In the genomic region with DNA sequence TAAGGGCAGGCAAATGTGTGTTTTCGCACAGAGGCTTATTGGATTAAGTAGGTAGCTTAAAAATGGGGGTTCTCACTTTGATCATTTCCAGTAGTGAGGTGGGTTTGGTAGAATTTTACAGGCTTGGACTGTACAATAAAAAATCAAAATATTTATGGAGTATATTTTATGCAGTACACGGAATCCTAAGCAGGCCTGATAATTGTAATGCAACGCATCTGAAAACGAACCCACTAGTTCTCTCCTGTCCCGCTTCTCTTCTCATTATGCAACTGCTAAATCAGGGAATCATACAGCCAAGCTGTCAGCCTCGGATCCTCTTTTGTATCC, we compare ENCODE assay signal across 8 cellular contexts. TPM values are rescaled to one million over a fixed set of nuclear protein-coding genes. Genes with fewer than 3 reads are reported as not detected.
DNase-seq lines count a peak whose midpoint lies in the region; ATAC-seq and TF ChIP-seq lines count a peak whose summit lies in the region.

No MANE protein-coding gene starts in this region.

- peaks cover 14% of the 10 kb centered on the region for H3K4me1 ChIP-seq in effector memory CD4-positive, alpha-beta T cell (ENCODE audit: control insufficient read depth, insufficient read depth, low read length, poor library complexity, severe bottlenecking)
- no peaks in the 10 kb centered on the region for H3K4me1 ChIP-seq in aorta (ENCODE audit: control insufficient read depth in 1 of 2, insufficient read depth in 2 of 2, low read length in 2 of 2)

- intact Hi-C loops in aorta (cut with DNase I): no loop called here

- H3K4me3 Mint-ChIP-seq in progenitor cell of endocrine pancreas (ENCODE audit: low read depth): peak overlapping the region; percentile 93

- H3K36me3 Mint-ChIP-seq in progenitor cell of endocrine pancreas (ENCODE audit: insufficient read depth): no peaks in the 10 kb centered on the region

- peak; percentile 0 for ATAC-seq in GM19328 (IDR thresholded peaks at IDR 0.05; ENCODE audit: unreplicated experiment)
- no peak for ATAC-seq in HG02642 (IDR thresholded peaks at IDR 0.05; ENCODE audit: poor library complexity, unreplicated experiment)
- ATAC-seq in aorta (ENCODE audit: low FRiP score): no peak

- peak overlapping the region; percentile 78 for H3K27ac ChIP-seq in effector memory CD4-positive, alpha-beta T cell (ENCODE audit: insufficient read depth, low read length, poor library complexity, severe bottlenecking)
- H3K27ac ChIP-seq in aorta (ENCODE audit: low read depth in 1 of 2, low read length in 2 of 2): peak overlapping the region in 1 of 2 donors; percentile 12

- peak overlapping the region; percentile 80 for H3K4me3 ChIP-seq in effector memory CD4-positive, alpha-beta T cell (ENCODE audit: insufficient read depth, low read depth, low read length, poor library complexity, severe bottlenecking)
- no peak overlapping the region for H3K4me3 ChIP-seq in aorta (ENCODE audit: low read length in 2 of 2)

- peak overlapping the region; percentile 98 for H3K27ac Mint-ChIP-seq in progenitor cell of endocrine pancreas

- H3K9me3 Mint-ChIP-seq in progenitor cell of endocrine pancreas (ENCODE audit: low read depth): no peaks in the 10 kb centered on the region

- H3K9me3 ChIP-seq in effector memory CD4-positive, alpha-beta T cell (ENCODE audit: control insufficient read depth, low read length): no peaks in the 10 kb centered on the region
- no peaks in the 10 kb centered on the region for H3K9me3 ChIP-seq in aorta (ENCODE audit: control insufficient read depth, low read length)

- peaks cover 26% of the 10 kb centered on the region for H3K4me1 Mint-ChIP-seq in progenitor cell of endocrine pancreas (ENCODE audit: low read depth)

- DNase-seq in NCI-H69 (lab: John Stamatoyannopoulos, UW): peak; percentile 44
- no peak for DNase-seq in effector memory CD4-positive, alpha-beta T cell
- no peak for DNase-seq in progenitor cell of endocrine pancreas (ENCODE audit: low spot score, unreplicated experiment)
- no peak for DNase-seq in SIG-M5 (lab: John Stamatoyannopoulos, UW)
- no peak for DNase-seq in NCI-H748 treated with DMSO at 0.1 percent for 48 hours (lab: John Stamatoyannopoulos, UW)
- no peak for DNase-seq in aorta

- H3K27me3 ChIP-seq in effector memory CD4-positive, alpha-beta T cell (replicated peaks; ENCODE audit: control insufficient read depth, insufficient read depth, low read length, poor library complexity, severe bottlenecking): no peaks in the 10 kb centered on the region
- H3K27me3 ChIP-seq in aorta (ENCODE audit: control insufficient read depth in 1 of 2, insufficient read depth in 2 of 2, low read length in 1 of 2): no peaks in the 10 kb centered on the region

- TF ChIP-seq CTCF in progenitor cell of endocrine pancreas (IDR thresholded peaks at IDR 0.05; ENCODE audit: unreplicated experiment): no peak

- H3K27me3 Mint-ChIP-seq in progenitor cell of endocrine pancreas: peaks cover 8% of the 10 kb centered on the region

- H3K36me3 ChIP-seq in effector memory CD4-positive, alpha-beta T cell (ENCODE audit: control insufficient read depth, insufficient read depth, low read length): no peaks in the 10 kb centered on the region
- H3K36me3 ChIP-seq in aorta (ENCODE audit: control insufficient read depth in 1 of 2, insufficient read depth in 2 of 2, low read length in 1 of 2): no peaks in the 10 kb centered on the region

- WGBS in aorta, 2 donors: 43 to 48% methylated on average over 6 of the region's 6 CpGs

RNA-seq across cellular contexts. Expression of gene POLR1F, which starts 0.4 kb away (rescaled TPM):
- total RNA-seq in progenitor cell of endocrine pancreas (11.1 and 14.1 TPM in 2 replicates), aorta (10 to 100 TPM in 1 of 2 donors, 1 to 10 TPM in 1; 9.8 to 14.1 TPM)
- polyA plus RNA-seq in aorta: 1 to 10 TPM; 3.8 to 6.8 TPM
